Comparison of ENCODE assay signal across 19 cellular contexts in genomic region chr12:68344126-68344525, GRCh38. TPM values are rescaled to one million over a fixed set of nuclear protein-coding genes. Genes with fewer than 3 reads are reported as not detected.
DNase-seq lines count a peak whose midpoint lies in the region; ATAC-seq, FAIRE-seq and TF ChIP-seq lines count a peak whose summit lies in the region.
"Had no signal": no experiment of that assay in that cellular context is flagged by ENCODE, and none has a peak within 500 bp of the region (broad histone marks: within the 10 kb centered on the region; RNA-seq: fewer than 3 reads in every experiment).

No MANE protein-coding gene starts in this region.

- H3K36me3 Mint-ChIP-seq in WTC11, result no peaks in the 10 kb centered on the region

- H3K27ac ChIP-seq in HepG2 (ENCODE audit: extremely low read length, insufficient read depth, low read length) (peak overlapping the region; percentile 28), right lobe of liver (no peak overlapping the region)
- H3K27ac ChIP-seq: 22Rv1, A549, C4-2B, GM23248 had no signal

- no peak for TF ChIP-seq RAD21 in HepG2 (CRISPR knock-in tag; IDR thresholded peaks at IDR 0.05)

- no peak overlapping the region for H2AFZ ChIP-seq in HepG2 (ENCODE audit: low read length)
- H2AFZ ChIP-seq: GM23248 had no signal

- H3K4me2 ChIP-seq in HepG2 (ENCODE audit: low read depth, low read length), result no peak overlapping the region
- H3K4me2 ChIP-seq: A549 had no signal

- POLR2A ChIA-PET in HepG2 (lab: Yijun Ruan, JAX) (no interaction called here), WTC11 (lab: Charles Lee) (no interaction called here)

- no peak overlapping the region for H3K9ac ChIP-seq in HepG2 (ENCODE audit: insufficient read depth, low read depth, low read length)
- H3K9ac ChIP-seq: GM23248 had no signal

- H3K36me3 ChIP-seq in HepG2 (replicated peaks in 1 of 2; ENCODE audit: control insufficient read depth in 1 of 2, insufficient read depth in 2 of 2, low read length in 2 of 2) (no peaks in the 10 kb centered on the region), right lobe of liver (no peaks in the 10 kb centered on the region)

- H3K27ac Mint-ChIP-seq in WTC11, result no peak overlapping the region
- H3K27ac Mint-ChIP-seq: CD4-positive, alpha-beta T cell had no signal

- H3K27me3 ChIP-seq in HepG2 (ENCODE audit: control insufficient read depth in 1 of 2, insufficient read depth in 2 of 2, low read length in 2 of 2) (no peaks in the 10 kb centered on the region), right lobe of liver (no peaks in the 10 kb centered on the region)

- H3K4me3 Mint-ChIP-seq in WTC11, result no peak overlapping the region
- H3K4me3 Mint-ChIP-seq: CD4-positive, alpha-beta T cell had no signal

- in situ Hi-C loops in HepG2 (cut with HindIII; ENCODE audit: extremely low pct_ligation_motif_present, low pct_unique_long_range_greater_than_20kb), result loop anchor here (10.0 kb wide), 1 partner anchor 341 kb away; the partner anchor contains the start of gene NUP107

- ATAC-seq in HepG2 (peak; percentile 87), right lobe of liver (no peak), WTC11 (peak; percentile 72), sciatic nerve (no peak), HG02840 (IDR thresholded peaks at IDR 0.05; ENCODE audit: low FRiP score, unreplicated experiment) (no peak)
- ATAC-seq: A549, GM12878 had no signal

- BruUV-seq in HepG2 (replicated peaks; lab: Mats Ljungman, UMichigan), result no TSS peak

- no peaks in the 10 kb centered on the region for H3K9me3 ChIP-seq in HepG2 (ENCODE audit: low read length)
- no peaks in the 10 kb centered on the region for H3K9me3 ChIP-seq in right lobe of liver
- H3K9me3 ChIP-seq: A549 had no signal

- H3K27me3 Mint-ChIP-seq in WTC11 (ENCODE audit: low read depth), result peaks cover 7% of the 10 kb centered on the region
- H3K27me3 Mint-ChIP-seq: CD4-positive, alpha-beta T cell had no signal

- CTCF ChIA-PET in HepG2 (lab: Yijun Ruan, JAX; ENCODE audit: low intra/inter-chr PET ratio, low total read pairs), result no interaction called here
- CTCF ChIA-PET in WTC11 (lab: Charles Lee), result no interaction called here

- no peaks in the 10 kb centered on the region for H3K9me3 Mint-ChIP-seq in WTC11
- H3K9me3 Mint-ChIP-seq: CD4-positive, alpha-beta T cell had no signal

- TF ChIP-seq EP300 in HepG2 (IDR thresholded peaks at IDR 0.05; ENCODE audit: low read depth in 2 of 2, low read length in 2 of 2), result peak in 1 of 2 experiments; percentile 69; a peak in 2 of 4 replicates
- peak; percentile 40; the same call in 1 of the 2 replicates for TF ChIP-seq EP300 in HepG2 (CRISPR knock-in tag; IDR thresholded peaks at IDR 0.05; ENCODE audit: borderline replicate concordance)

- no peaks in the 10 kb centered on the region for H3K79me2 ChIP-seq in HepG2 (ENCODE audit: insufficient read depth, low read length)

- intact Hi-C loops in HepG2 (cut with micrococcal nuclease; ENCODE audit: unreplicated experiment), result loop anchor here (5.0 kb wide), 1 partner anchor 268 kb away; the partner anchor contains the start of gene RAP1B
- intact Hi-C loops in right lobe of liver (cut with DNase I), result no loop called here
- intact Hi-C loops in sciatic nerve (cut with DNase I), result no loop called here

- TF ChIP-seq CTCF in HepG2 (CRISPR knock-in tag; IDR thresholded peaks at IDR 0.05), result no peak
- no peak for TF ChIP-seq CTCF in right lobe of liver (IDR thresholded peaks at IDR 0.05)
- no peak for TF ChIP-seq CTCF in WTC11 (IDR thresholded peaks at IDR 0.05)

- no peak for TF ChIP-seq POLR2A in HepG2 (IDR thresholded peaks at IDR 0.05; ENCODE audit: insufficient read depth in 1 of 2, low read depth in 2 of 2, low read length in 2 of 2)
- TF ChIP-seq POLR2A in right lobe of liver (IDR thresholded peaks at IDR 0.05), result no peak

- peak; percentile 81 for FAIRE-seq in HepG2 (lab: Jason Lieb, UNC)
- FAIRE-seq: A549, GM12878 had no signal

- WGBS in HepG2 (ENCODE audit: low lambda C conversion rate), result 2% methylated on average over 2 of the region's 2 CpGs
- WGBS in right lobe of liver (ENCODE audit: insufficient coverage, low coverage, low lambda C conversion rate, missing lambda C conversion rate), result 33% methylated on average over 2 of the region's 2 CpGs

- no peaks in the 10 kb centered on the region for H4K20me1 ChIP-seq in HepG2 (ENCODE audit: insufficient read depth, low read length)

- peaks cover 20% of the 10 kb centered on the region for H3K4me1 Mint-ChIP-seq in WTC11

- H3K4me3 ChIP-seq in HepG2 (replicated peaks in 1 of 3; ENCODE audit: insufficient read depth in 1 of 3, low read depth in 2 of 3, low read length in 3 of 3), result no peak overlapping the region
- no peak overlapping the region for H3K4me3 ChIP-seq in right lobe of liver
- H3K4me3 ChIP-seq: A549, GM12878, GM23248 had no signal

- DNase-seq in HepG2 (ENCODE audit: low spot score) (peak; percentile 86), right lobe of liver (no peak), WTC11 (ENCODE audit: low spot score) (no peak), iPS-NIHi11 (ENCODE audit: low spot score) (peak; percentile 37), sciatic nerve (ENCODE audit: low spot score) (no peak), EL (no peak)
- DNase-seq: AML-193; Calu3; CD4-positive, alpha-beta T cell; DMS79 treated with DMSO at 0.1 percent for 48 hours; GM23248; H7; IMR-90; KBM-7 had no signal

- peaks cover 52% of the 10 kb centered on the region for H3K4me1 ChIP-seq in HepG2 (ENCODE audit: insufficient read depth, low read length)
- no peaks in the 10 kb centered on the region for H3K4me1 ChIP-seq in right lobe of liver
- H3K4me1 ChIP-seq: A549 had no signal

TF ChIP-seq in HepG2, 621 proteins besides CTCF, POLR2A, EP300 and RAD21 (continues in another document):
- no peak for TF ChIP-seq SUZ12 (IDR thresholded peaks at IDR 0.05; ENCODE audit: low read depth, low read length)

TF ChIP-seq in WTC11, 78 proteins besides CTCF, POLR2A, EP300 and RAD21 (continues in another document):
- TF ChIP-seq TEAD4 (CRISPR knock-in tag; IDR thresholded peaks at IDR 0.05), result peak; percentile 68; the same call in 1 of the 2 replicates
- TF ChIP-seq ZNF423 (CRISPR knock-in tag; IDR thresholded peaks at IDR 0.05), result no peak
- TF ChIP-seq PRDM15 (CRISPR knock-in tag; IDR thresholded peaks at IDR 0.05), result no peak

RNA-seq across cellular contexts. Expression of gene MDM1, which starts 12.0 kb away (rescaled TPM):
- 13.0 and 15.2 TPM in 2 replicates for total RNA-seq in HepG2 (2016; rRNA removed; fragmentation: Illumina TruSeq; extraction: Trizol)
- total RNA-seq in HepG2 (2016; cell fraction: cytosol; rRNA removed; fragmentation: Illumina TruSeq; extraction: Trizol; ENCODE audit: low read depth), result 3.3 and 3.6 TPM in 2 replicates
- 14.5 and 16.2 TPM in 2 replicates for total RNA-seq in HepG2 (2016; cell fraction: insoluble cytoplasmic fraction; rRNA removed; fragmentation: Illumina TruSeq; extraction: Trizol)
- total RNA-seq in HepG2 (2016; cell fraction: membrane; rRNA removed; fragmentation: Illumina TruSeq; extraction: Trizol), result 3.5 and 4.6 TPM in 2 replicates
- 31.5 and 36.8 TPM in 2 replicates for total RNA-seq in HepG2 (2016; cell fraction: nucleus; rRNA removed; fragmentation: Illumina TruSeq; extraction: Trizol)
- 3.6 and 4.6 TPM in 2 replicates for polyA plus RNA-seq in HepG2 (2011; rRNA removed)
- polyA plus RNA-seq in HepG2 (2011; cell fraction: cytosol; rRNA removed), result 1.0 and 1.5 TPM in 2 replicates
- polyA plus RNA-seq in HepG2 (2011; cell fraction: nucleus; rRNA removed), result 7.7 and 9.1 TPM in 2 replicates
- 3.2 and 5.0 TPM in 2 replicates for polyA plus RNA-seq in HepG2 (2012)
- 0.46 and 0.75 TPM in 2 replicates for polyA plus RNA-seq in HepG2 (2016; cell fraction: cytosol; fragmentation: Illumina TruSeq; extraction: Trizol; ENCODE audit: low read depth)
- 8.5 and 11.4 TPM in 2 replicates for polyA plus RNA-seq in HepG2 (2016; cell fraction: insoluble cytoplasmic fraction; fragmentation: Illumina TruSeq; extraction: Trizol; ENCODE audit: low read depth)
- 2.0 and 2.5 TPM in 2 replicates for polyA plus RNA-seq in HepG2 (2016; cell fraction: membrane; fragmentation: Illumina TruSeq; extraction: Trizol; ENCODE audit: low read depth)
- polyA plus RNA-seq in HepG2 (2016; cell fraction: nucleus; fragmentation: Illumina TruSeq; extraction: Trizol; ENCODE audit: insufficient read depth, low read depth), result 34.8 and 39.2 TPM in 2 replicates
- polyA minus RNA-seq in HepG2 (2011; rRNA and poly(A)+ RNA removed; ENCODE audit: low replicate concordance), result 0.56 and 3.5 TPM in 2 replicates
- 0.99 and 3.7 TPM in 2 replicates for polyA minus RNA-seq in HepG2 (2011; cell fraction: cytosol; rRNA and poly(A)+ RNA removed)
- 17.5 and 21.4 TPM in 2 replicates for polyA minus RNA-seq in HepG2 (2011; cell fraction: nucleus; rRNA and poly(A)+ RNA removed)
- total RNA-seq in right lobe of liver, result 1 to 10 TPM; 2.9 to 6.6 (median 4.1) TPM
- total RNA-seq in WTC11 (2021), result 9.1 to 12.5 TPM (median 11.0 TPM) in 3 replicates
- 18.3 TPM for total RNA-seq in sciatic nerve

Comparison
In these comparisons a context has a peak if more than half of its experiments do, and no peak if none do; other contexts are left out.
1. ATAC-seq: peak in HepG2 (single experiment) and WTC11 (single experiment); none in right lobe of liver (0 of 4), sciatic nerve (single experiment) and HG02840 (single experiment).
2. DNase-seq: peak in HepG2 (single experiment) and iPS-NIHi11 (single experiment); none in right lobe of liver (0 of 3), WTC11 (single experiment), sciatic nerve (single experiment) and EL (single experiment).
3. Of the 50 proteins assayed by ChIP-seq in both HepG2 and WTC11: peak only in HepG2: ATF2, FOXJ3, FOXK1, FOXP1, FOXP4, IRF2 and 2 more; only in WTC11: none; in both: none; in neither: 41; mixed calls (peak in some experiments, not most) for 1.